In genomic region chr11:20089796-20090653, GRCh38 we compare ENCODE assay signal across 12 cellular contexts.
DNase-seq lines count a peak whose midpoint lies in the region; ATAC-seq, FAIRE-seq and TF ChIP-seq lines count a peak whose summit lies in the region.
"Had no signal": no experiment of that assay in that cellular context is flagged by ENCODE, and none has a peak within 500 bp of the region (broad histone marks: within the 10 kb centered on the region; RNA-seq: fewer than 3 reads in every experiment).

No MANE protein-coding gene starts in this region.

- H3K4me1 ChIP-seq in SK-N-SH (ENCODE audit: control insufficient read depth in 1 of 2, insufficient read depth in 2 of 2, low read depth in 1 of 2, low read length in 1 of 2), result peaks cover 0 to 3% of the 10 kb centered on the region in 2 experiments; a peak in 3 of 4 replicates

- H3K27me3 Mint-ChIP-seq in stimulated activated naive B cell treated with anti-CD40 and anti-IgM and Interleukin-4, amounts not matched to agents 10 μg/mL and 1 μg/mL and 100 μg/mL, for 72 hours, result peaks cover 0 to 11% of the 10 kb centered on the region in 2 donors

- H3K4me3 Mint-ChIP-seq in stimulated activated naive B cell treated with anti-CD40 and anti-IgM and Interleukin-4, amounts not matched to agents 10 μg/mL and 1 μg/mL and 100 μg/mL, for 72 hours, result no peak overlapping the region
- H3K4me3 Mint-ChIP-seq: activated naive CD4-positive, alpha-beta T cell treated with anti-CD3 and anti-CD28 coated beads, Interleukin-2, amount 50 U/mL, for 24 hours had no signal

- CTCF ChIA-PET in SK-N-SH (lab: Yijun Ruan, JAX), result interaction anchor here (0.7 to 4.5 kb wide), 4 partner anchors 14 to 150 kb away, joined by 3 to 17 read pairs (median 4); no protein-coding TSS in a partner anchor

- no peak overlapping the region for H2AFZ ChIP-seq in SK-N-SH (ENCODE audit: low read depth)

- H3K79me2 ChIP-seq in SK-N-SH (ENCODE audit: insufficient read depth), result no peaks in the 10 kb centered on the region; the same call in 1 of the 2 replicates

- FAIRE-seq in GM19239 (lab: Jason Lieb, UNC), result no peak

- H3K9me2 ChIP-seq in SK-N-SH, result no peaks in the 10 kb centered on the region

- H3K4me3 ChIP-seq in SK-N-SH (ENCODE audit: low read depth in 2 of 2, low read length in 1 of 2) (no peak overlapping the region), fibroblast of villous mesenchyme (ENCODE audit: low read depth, low read length) (no peak overlapping the region)

- DNase-seq in NCI-H2081 (lab: John Stamatoyannopoulos, UW) (peak; percentile 66 to 77), NCI-H2081 treated with DMSO at 0.1 percent for 48 hours (lab: John Stamatoyannopoulos, UW) (no peak), SK-N-SH (no peak), fibroblast of villous mesenchyme (ENCODE audit: low read depth) (peak; percentile 32), GM19239 (ENCODE audit: insufficient read length, low spot score) (no peak)
- DNase-seq in stimulated activated naive B cell treated with anti-CD40 and anti-IgM and Interleukin-4, amounts not matched to agents 10 μg/mL and 1 μg/mL and 100 μg/mL, for 72 hours, result no peak
- DNase-seq: ACHN; activated CD4-positive, CD25-positive, alpha-beta regulatory T cell; kidney glomerular epithelial cell had no signal

- TF ChIP-seq EP300 in SK-N-SH (IDR thresholded peaks at IDR 0.05; ENCODE audit: borderline replicate concordance in 1 of 2, low read depth in 1 of 2, low read length in 1 of 2), result no peak

- H3K4me2 ChIP-seq in SK-N-SH, result 0 out of 2 replicates have a peak overlapping the region, but pooled peaks have one; percentile 13

- no peaks in the 10 kb centered on the region for H3K9me3 Mint-ChIP-seq in stimulated activated naive B cell treated with anti-CD40 and anti-IgM and Interleukin-4, amounts not matched to agents 10 μg/mL and 1 μg/mL and 100 μg/mL, for 72 hours
- H3K9me3 Mint-ChIP-seq: activated naive CD4-positive, alpha-beta T cell treated with anti-CD3 and anti-CD28 coated beads, Interleukin-2, amount 50 U/mL, for 24 hours had no signal

- TF ChIP-seq RAD21 in SK-N-SH (IDR thresholded peaks at IDR 0.05; ENCODE audit: low read length), result no peak

- no peak for TF ChIP-seq CTCF in SK-N-SH (IDR thresholded peaks at IDR 0.05)
- no peak for TF ChIP-seq CTCF in fibroblast of villous mesenchyme (IDR thresholded peaks at IDR 0.05; ENCODE audit: insufficient read depth, low read depth, low read length)

- H3K27ac ChIP-seq in SK-N-SH (ENCODE audit: low read depth in 2 of 2, low read length in 1 of 2), result peak overlapping the region; percentile 49 to 80

- no peaks in the 10 kb centered on the region for H4K20me1 ChIP-seq in SK-N-SH (ENCODE audit: insufficient read depth)

- peaks cover 0 to 8% of the 10 kb centered on the region in 2 donors for H3K36me3 Mint-ChIP-seq in stimulated activated naive B cell treated with anti-CD40 and anti-IgM and Interleukin-4, amounts not matched to agents 10 μg/mL and 1 μg/mL and 100 μg/mL, for 72 hours
- H3K36me3 Mint-ChIP-seq: activated naive CD4-positive, alpha-beta T cell treated with anti-CD3 and anti-CD28 coated beads, Interleukin-2, amount 50 U/mL, for 24 hours had no signal

- H3K27me3 ChIP-seq in SK-N-SH (ENCODE audit: insufficient read depth), result no peaks in the 10 kb centered on the region

- H3K4me1 Mint-ChIP-seq in stimulated activated naive B cell treated with anti-CD40 and anti-IgM and Interleukin-4, amounts not matched to agents 10 μg/mL and 1 μg/mL and 100 μg/mL, for 72 hours, result peaks cover 9 to 42% of the 10 kb centered on the region in 2 donors

- peaks cover 83 to 92% of the 10 kb centered on the region in 2 experiments for H3K36me3 ChIP-seq in SK-N-SH (replicated peaks in 1 of 2; ENCODE audit: control insufficient read depth in 1 of 2, insufficient read depth in 2 of 2, low read length in 1 of 2)

- POLR2A ChIA-PET in SK-N-SH (lab: Yijun Ruan, JAX), result interaction anchor here (0.9 kb wide), 1 partner anchor 14 kb away, joined by 3 read pairs; no protein-coding TSS in a partner anchor

- no peaks in the 10 kb centered on the region for H3K9me3 ChIP-seq in SK-N-SH

- H3K27ac Mint-ChIP-seq in stimulated activated naive B cell treated with anti-CD40 and anti-IgM and Interleukin-4, amounts not matched to agents 10 μg/mL and 1 μg/mL and 100 μg/mL, for 72 hours, result no peak overlapping the region
- H3K27ac Mint-ChIP-seq: activated naive CD4-positive, alpha-beta T cell treated with anti-CD3 and anti-CD28 coated beads, Interleukin-2, amount 50 U/mL, for 24 hours had no signal

- WGBS in SK-N-SH (ENCODE audit: low lambda C conversion rate), result 77% methylated on average over 5 of the region's 5 CpGs

- ATAC-seq in stimulated activated naive B cell treated with anti-CD40 and anti-IgM and Interleukin-4, amounts not matched to agents 10 μg/mL and 1 μg/mL and 100 μg/mL, for 72 hours (replicated peaks), result peak; percentile 59 to 74
- no peak for ATAC-seq in GM21526 (IDR thresholded peaks at IDR 0.05; ENCODE audit: low FRiP score, unreplicated experiment)
- ATAC-seq in HG02938 (IDR thresholded peaks at IDR 0.05; ENCODE audit: unreplicated experiment), result no peak

- peaks cover 64% of the 10 kb centered on the region for H3F3A ChIP-seq in SK-N-SH (replicated peaks; ENCODE audit: insufficient read depth)

- no peak overlapping the region for H3K9ac ChIP-seq in SK-N-SH

TF ChIP-seq in SK-N-SH, 30 proteins besides CTCF, POLR2A, EP300 and RAD21:
- no peak for TF ChIP-seq REST (IDR thresholded peaks at IDR 0.05; ENCODE audit: low read depth, low read length)
- no peak for TF ChIP-seq FOSL2 (IDR thresholded peaks at IDR 0.05; ENCODE audit: borderline replicate concordance, low read depth)
- TF ChIP-seq POLR2AphosphoS5 (IDR thresholded peaks at IDR 0.05; ENCODE audit: low read depth, low read length), result no peak
- TF ChIP-seq MXI1 (IDR thresholded peaks at IDR 0.05; ENCODE audit: low read depth, low read length), result no peak

Comparison
In these comparisons a context has a peak if more than half of its experiments do, and no peak if none do; other contexts are left out.
1. DNase-seq: peak in NCI-H2081 (2 of 2) and fibroblast of villous mesenchyme (single experiment); none in NCI-H2081 treated with DMSO at 0.1 percent for 48 hours (single experiment), SK-N-SH (single experiment), stimulated activated naive B cell treated with anti-CD40 and anti-IgM and Interleukin-4, amounts not matched to agents 10 μg/mL and 1 μg/mL and 100 μg/mL, for 72 hours (single experiment) and GM19239 (single experiment).
2. ATAC-seq: peak in stimulated activated naive B cell treated with anti-CD40 and anti-IgM and Interleukin-4, amounts not matched to agents 10 μg/mL and 1 μg/mL and 100 μg/mL, for 72 hours (2 of 2); none in GM21526 (single experiment) and HG02938 (single experiment).